Comparison of ENCODE assay signal across 8 cellular contexts in the genomic region with DNA sequence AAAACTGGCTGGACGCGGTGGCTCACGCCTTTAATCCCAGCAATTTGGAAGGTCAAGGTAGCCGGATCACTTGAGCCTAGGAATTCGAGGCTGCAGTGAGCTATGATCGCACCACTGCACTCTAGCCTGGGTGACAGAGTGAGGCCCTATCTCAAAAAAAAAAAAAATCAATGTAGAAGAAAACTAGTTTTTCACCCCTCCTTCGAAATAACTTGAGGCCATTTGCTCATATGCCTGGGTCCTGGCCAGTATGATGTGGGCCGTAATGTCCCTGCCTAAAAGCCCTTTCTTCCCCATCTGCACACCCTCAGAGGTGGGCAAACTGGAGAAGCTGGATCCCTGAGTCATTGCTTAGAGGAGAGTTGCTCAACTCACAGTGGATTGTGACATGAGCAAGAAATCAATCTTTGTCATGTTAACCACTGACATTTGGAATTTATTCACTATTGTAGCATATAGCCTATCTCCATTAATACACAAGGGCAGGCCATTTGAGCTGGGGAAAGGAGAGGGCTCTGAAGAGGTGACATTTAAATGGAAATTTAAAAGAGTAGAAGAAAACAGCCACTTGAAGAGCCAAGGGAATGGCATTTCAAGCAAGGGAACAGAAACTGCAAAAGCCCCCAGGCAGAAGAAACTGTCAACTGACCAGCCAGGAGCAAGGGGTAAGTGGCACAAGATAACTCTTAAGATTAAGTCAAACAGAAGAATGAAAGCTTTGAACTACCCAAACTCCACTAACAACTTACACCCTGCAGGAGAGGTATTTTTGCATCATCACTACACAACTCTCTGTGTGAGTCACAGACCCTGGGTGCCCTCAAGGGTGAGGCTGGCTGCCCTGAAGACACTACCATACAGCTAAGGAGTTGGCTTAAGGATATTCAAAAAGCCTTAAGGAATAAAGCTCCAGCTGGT. TPM values are rescaled to one million over a fixed set of nuclear protein-coding genes. Genes with fewer than 3 reads are reported as not detected.
A peak's percentile ranks its signal among the peaks of the same experiment; 100 is the strongest.
DNase-seq lines count a peak whose midpoint lies in the region; TF ChIP-seq lines count a peak whose summit lies in the region.

No MANE protein-coding gene starts in this region.

- H3K9me3 ChIP-seq in esophagus squamous epithelium = no peaks in the 10 kb centered on the region

- H3K36me3 Mint-ChIP-seq in activated T-cell treated with anti-CD3 and anti-CD28 coated beads, Interleukin-2, amount 50 U/mL, for 24 hours (ENCODE audit: low read depth) = no peaks in the 10 kb centered on the region

- no peaks in the 10 kb centered on the region for H3K27me3 Mint-ChIP-seq in activated T-cell treated with anti-CD3 and anti-CD28 coated beads, Interleukin-2, amount 50 U/mL, for 24 hours

- no peak for DNase-seq in activated T-cell treated with anti-CD3 and anti-CD28 coated beads, Interleukin-2, amount 50 U/mL, for 24 hours
- DNase-seq in activated T-cell treated with anti-CD3 and anti-CD28 coated beads, Interleukin-2, amount 50 U/mL, for 1 hour = no peak
- peak; percentile 93 for DNase-seq in NOMO-1 treated with DMSO at 0.1 percent for 48 hours (lab: John Stamatoyannopoulos, UW; ENCODE audit: unreplicated experiment)
- DNase-seq in esophagus squamous epithelium (lab: John Stamatoyannopoulos, UW) = no peak
- peak; percentile 43 for DNase-seq in stromal cell of bone marrow (ENCODE audit: low read depth)
- no peak for DNase-seq in NCI-H2171 (lab: John Stamatoyannopoulos, UW)
- DNase-seq in NCI-H1436 (lab: John Stamatoyannopoulos, UW) = no peak
- DNase-seq in stimulated activated CD8-positive, alpha-beta memory T cell treated with anti-CD3 and anti-CD28 coated beads, Interleukin-4, amount 100 ng/mL, for 48 hours = no peak

- no peak overlapping the region for H3K4me3 Mint-ChIP-seq in activated T-cell treated with anti-CD3 and anti-CD28 coated beads, Interleukin-2, amount 50 U/mL, for 24 hours

- no peaks in the 10 kb centered on the region for H3K9me3 Mint-ChIP-seq in activated T-cell treated with anti-CD3 and anti-CD28 coated beads, Interleukin-2, amount 50 U/mL, for 24 hours

- peak in 1 of 6 experiments; percentile 12 for TF ChIP-seq CTCF in esophagus squamous epithelium (IDR thresholded peaks at IDR 0.05)

- peaks cover 0 to 56% (median 0%) of the 10 kb centered on the region in 3 donors for H3K4me1 ChIP-seq in esophagus squamous epithelium

- H3K27me3 ChIP-seq in esophagus squamous epithelium = no peaks in the 10 kb centered on the region

- H3K27ac Mint-ChIP-seq in activated T-cell treated with anti-CD3 and anti-CD28 coated beads, Interleukin-2, amount 50 U/mL, for 24 hours = peak overlapping the region; percentile 4

- H3K36me3 ChIP-seq in esophagus squamous epithelium = no peaks in the 10 kb centered on the region

- WGBS in esophagus squamous epithelium, 2 donors = 64 to 77% methylated on average over 8 of the region's 8 CpGs

- intact Hi-C loops in esophagus squamous epithelium (cut with DNase I) = loop anchor here (10.0 kb wide), 1 partner anchor 72 kb away; no protein-coding TSS in a partner anchor

- peaks cover 10% of the 10 kb centered on the region for H3K4me1 Mint-ChIP-seq in activated T-cell treated with anti-CD3 and anti-CD28 coated beads, Interleukin-2, amount 50 U/mL, for 24 hours (ENCODE audit: low read depth)

- TF ChIP-seq POLR2A in esophagus squamous epithelium (IDR thresholded peaks at IDR 0.05) = no peak

- H3K4me3 ChIP-seq in esophagus squamous epithelium = no peak overlapping the region

- peak overlapping the region in 3 of 4 donors; percentile 73 to 84 (median 82) for H3K27ac ChIP-seq in esophagus squamous epithelium

RNA-seq across cellular contexts. Expression of a gene that starts 7.6 kb away (rescaled TPM):
- total RNA-seq in esophagus squamous epithelium = 10 to 100 TPM in 2 of 4 donors, 1 to 10 TPM in 2; 7.1 to 35.8 (median 10.4) TPM

Comparison
In these comparisons a context has a peak if more than half of its experiments do, and no peak if none do; other contexts are left out.
1. DNase-seq: peak in NOMO-1 treated with DMSO at 0.1 percent for 48 hours (single experiment) and stromal cell of bone marrow (single experiment); none in activated T-cell treated with anti-CD3 and anti-CD28 coated beads, Interleukin-2, amount 50 U/mL, for 24 hours (single experiment), activated T-cell treated with anti-CD3 and anti-CD28 coated beads, Interleukin-2, amount 50 U/mL, for 1 hour (single experiment), esophagus squamous epithelium (single experiment), NCI-H2171 (single experiment), NCI-H1436 (single experiment) and stimulated activated CD8-positive, alpha-beta memory T cell treated with anti-CD3 and anti-CD28 coated beads, Interleukin-4, amount 100 ng/mL, for 48 hours (single experiment).